In genomic region chr19:488505-489417, GRCh38 we compare ENCODE assay signal across 1 cellular context.
A peak's percentile ranks its signal among the peaks of the same experiment; 100 is the strongest.
TF ChIP-seq lines count a peak whose summit lies in the region.

No MANE protein-coding gene starts in this region.

TF ChIP-seq in K562, 482 proteins besides CTCF, POLR2A, EP300 and RAD21 (continued from another document and continues in another):
- 0 out of 4 replicates have a peak, but pooled peaks of 1 of the 2 experiments have one; percentile 19 for TF ChIP-seq FOXA3 (CRISPR knock-in tag; conservative IDR thresholded peaks at IDR 0.05 in 1 of 2, IDR thresholded peaks at IDR 0.05 in 1 of 2)
- peak; percentile 28 for TF ChIP-seq HNRNPLL (IDR thresholded peaks at IDR 0.05; ENCODE audit: low read depth, low read length, poor library complexity, severe bottlenecking)
- TF ChIP-seq SP2 (IDR thresholded peaks at IDR 0.05; ENCODE audit: extremely low read depth, low read depth, low read length, poor library complexity, severe bottlenecking): peak; percentile 97
- peak; percentile 76; the same call in 1 of the 2 replicates for TF ChIP-seq MBD2 (IDR thresholded peaks at IDR 0.05; ENCODE audit: borderline replicate concordance, low read depth)
- TF ChIP-seq RB1 (IDR thresholded peaks at IDR 0.05; ENCODE audit: low read depth): peak; percentile 99
- TF ChIP-seq ZBTB1 (CRISPR knock-in tag; IDR thresholded peaks at IDR 0.05; ENCODE audit: borderline replicate concordance, low read depth): peak; percentile 98
- no peak for TF ChIP-seq MTA2 (IDR thresholded peaks at IDR 0.05; ENCODE audit: low read depth)
- peak; percentile 76 for TF ChIP-seq KLF1 (tag; IDR thresholded peaks at IDR 0.05)
- TF ChIP-seq, protein P1, sequence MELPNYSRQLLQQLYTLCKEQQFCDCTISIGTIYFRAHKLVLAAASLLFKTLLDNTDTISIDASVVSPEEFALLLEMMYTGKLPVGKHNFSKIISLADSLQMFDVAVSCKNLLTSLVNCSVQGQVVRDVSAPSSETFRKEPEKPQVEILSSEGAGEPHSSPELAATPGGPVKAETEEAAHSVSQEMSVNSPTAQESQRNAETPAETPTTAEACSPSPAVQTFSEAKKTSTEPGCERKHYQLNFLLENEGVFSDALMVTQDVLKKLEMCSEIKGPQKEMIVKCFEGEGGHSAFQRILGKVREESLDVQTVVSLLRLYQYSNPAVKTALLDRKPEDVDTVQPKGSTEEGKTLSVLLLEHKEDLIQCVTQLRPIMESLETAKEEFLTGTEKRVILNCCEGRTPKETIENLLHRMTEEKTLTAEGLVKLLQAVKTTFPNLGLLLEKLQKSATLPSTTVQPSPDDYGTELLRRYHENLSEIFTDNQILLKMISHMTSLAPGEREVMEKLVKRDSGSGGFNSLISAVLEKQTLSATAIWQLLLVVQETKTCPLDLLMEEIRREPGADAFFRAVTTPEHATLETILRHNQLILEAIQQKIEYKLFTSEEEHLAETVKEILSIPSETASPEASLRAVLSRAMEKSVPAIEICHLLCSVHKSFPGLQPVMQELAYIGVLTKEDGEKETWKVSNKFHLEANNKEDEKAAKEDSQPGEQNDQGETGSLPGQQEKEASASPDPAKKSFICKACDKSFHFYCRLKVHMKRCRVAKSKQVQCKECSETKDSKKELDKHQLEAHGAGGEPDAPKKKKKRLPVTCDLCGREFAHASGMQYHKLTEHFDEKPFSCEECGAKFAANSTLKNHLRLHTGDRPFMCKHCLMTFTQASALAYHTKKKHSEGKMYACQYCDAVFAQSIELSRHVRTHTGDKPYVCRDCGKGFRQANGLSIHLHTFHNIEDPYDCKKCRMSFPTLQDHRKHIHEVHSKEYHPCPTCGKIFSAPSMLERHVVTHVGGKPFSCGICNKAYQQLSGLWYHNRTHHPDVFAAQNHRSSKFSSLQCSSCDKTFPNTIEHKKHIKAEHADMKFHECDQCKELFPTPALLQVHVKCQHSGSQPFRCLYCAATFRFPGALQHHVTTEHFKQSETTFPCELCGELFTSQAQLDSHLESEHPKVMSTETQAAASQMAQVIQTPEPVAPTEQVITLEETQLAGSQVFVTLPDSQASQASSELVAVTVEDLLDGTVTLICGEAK (IDR thresholded peaks at IDR 0.05): peak; percentile 76
- TF ChIP-seq, protein P1 (CRISPR knock-in tag; IDR thresholded peaks at IDR 0.05): no peak
- TF ChIP-seq MYBL2 (IDR thresholded peaks at IDR 0.05; ENCODE audit: low read depth): no peak
- no peak for TF ChIP-seq MYBL2 (CRISPR knock-in tag; IDR thresholded peaks at IDR 0.05; ENCODE audit: borderline replicate concordance)
- TF ChIP-seq, protein P2, sequence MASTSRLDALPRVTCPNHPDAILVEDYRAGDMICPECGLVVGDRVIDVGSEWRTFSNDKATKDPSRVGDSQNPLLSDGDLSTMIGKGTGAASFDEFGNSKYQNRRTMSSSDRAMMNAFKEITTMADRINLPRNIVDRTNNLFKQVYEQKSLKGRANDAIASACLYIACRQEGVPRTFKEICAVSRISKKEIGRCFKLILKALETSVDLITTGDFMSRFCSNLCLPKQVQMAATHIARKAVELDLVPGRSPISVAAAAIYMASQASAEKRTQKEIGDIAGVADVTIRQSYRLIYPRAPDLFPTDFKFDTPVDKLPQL (IDR thresholded peaks at IDR 0.05; ENCODE audit: extremely low read depth, insufficient read length): no peak
- peak; percentile 23; the same call in 1 of the 2 replicates for TF ChIP-seq NCOR1 (IDR thresholded peaks at IDR 0.05)
- no peak for TF ChIP-seq KHSRP (IDR thresholded peaks at IDR 0.05)
- TF ChIP-seq ZBTB7A (IDR thresholded peaks at IDR 0.05; ENCODE audit: borderline replicate concordance, control insufficient read depth, low read depth, low read length): peak; percentile 73; the same call in 1 of the 2 replicates
- peak; percentile 68 for TF ChIP-seq CREB1 (IDR thresholded peaks at IDR 0.05)
- TF ChIP-seq CREB1 (CRISPR knock-in tag; IDR thresholded peaks at IDR 0.05): peak; percentile 51
- peak; percentile 68 for TF ChIP-seq L3MBTL2 (IDR thresholded peaks at IDR 0.05)
- TF ChIP-seq ARID3B (CRISPR knock-in tag; IDR thresholded peaks at IDR 0.05; ENCODE audit: borderline replicate concordance): 0 out of 2 replicates have a peak, but pooled peaks have one; percentile 18
- no peak for TF ChIP-seq ETS2 (tag; IDR thresholded peaks at IDR 0.05; ENCODE audit: borderline replicate concordance, poor library complexity, severe bottlenecking)
- peak; percentile 73 for TF ChIP-seq ATF7 (IDR thresholded peaks at IDR 0.05)
- TF ChIP-seq ZNF124 (CRISPR knock-in tag; IDR thresholded peaks at IDR 0.05): 0 out of 2 replicates have a peak, but pooled peaks have one; percentile 52
- TF ChIP-seq, protein P3, sequence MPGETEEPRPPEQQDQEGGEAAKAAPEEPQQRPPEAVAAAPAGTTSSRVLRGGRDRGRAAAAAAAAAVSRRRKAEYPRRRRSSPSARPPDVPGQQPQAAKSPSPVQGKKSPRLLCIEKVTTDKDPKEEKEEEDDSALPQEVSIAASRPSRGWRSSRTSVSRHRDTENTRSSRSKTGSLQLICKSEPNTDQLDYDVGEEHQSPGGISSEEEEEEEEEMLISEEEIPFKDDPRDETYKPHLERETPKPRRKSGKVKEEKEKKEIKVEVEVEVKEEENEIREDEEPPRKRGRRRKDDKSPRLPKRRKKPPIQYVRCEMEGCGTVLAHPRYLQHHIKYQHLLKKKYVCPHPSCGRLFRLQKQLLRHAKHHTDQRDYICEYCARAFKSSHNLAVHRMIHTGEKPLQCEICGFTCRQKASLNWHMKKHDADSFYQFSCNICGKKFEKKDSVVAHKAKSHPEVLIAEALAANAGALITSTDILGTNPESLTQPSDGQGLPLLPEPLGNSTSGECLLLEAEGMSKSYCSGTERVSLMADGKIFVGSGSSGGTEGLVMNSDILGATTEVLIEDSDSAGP (CRISPR knock-in tag; IDR thresholded peaks at IDR 0.05): no peak
- TF ChIP-seq RBM22 (IDR thresholded peaks at IDR 0.05; ENCODE audit: low read depth, low read length, poor library complexity, severe bottlenecking): peak; percentile 38
- peak; percentile 60 for TF ChIP-seq POLR2H (tag; IDR thresholded peaks at IDR 0.05; ENCODE audit: low read depth)
- TF ChIP-seq CHD2 (IDR thresholded peaks at IDR 0.05; ENCODE audit: low read depth, low read length): peak; percentile 32; the same call in 1 of the 2 replicates
- TF ChIP-seq E2F5 (CRISPR knock-in tag; IDR thresholded peaks at IDR 0.05): no peak
- TF ChIP-seq, protein P4, sequence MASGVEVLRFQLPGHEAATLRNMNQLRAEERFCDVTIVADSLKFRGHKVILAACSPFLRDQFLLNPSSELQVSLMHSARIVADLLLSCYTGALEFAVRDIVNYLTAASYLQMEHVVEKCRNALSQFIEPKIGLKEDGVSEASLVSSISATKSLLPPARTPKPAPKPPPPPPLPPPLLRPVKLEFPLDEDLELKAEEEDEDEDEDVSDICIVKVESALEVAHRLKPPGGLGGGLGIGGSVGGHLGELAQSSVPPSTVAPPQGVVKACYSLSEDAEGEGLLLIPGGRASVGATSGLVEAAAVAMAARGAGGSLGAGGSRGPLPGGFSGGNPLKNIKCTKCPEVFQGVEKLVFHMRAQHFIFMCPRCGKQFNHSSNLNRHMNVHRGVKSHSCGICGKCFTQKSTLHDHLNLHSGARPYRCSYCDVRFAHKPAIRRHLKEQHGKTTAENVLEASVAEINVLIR (CRISPR knock-in tag; IDR thresholded peaks at IDR 0.05): 0 out of 2 replicates have a peak, but pooled peaks have one; percentile 24
- TF ChIP-seq SNIP1 (IDR thresholded peaks at IDR 0.05; ENCODE audit: low read depth): peak; percentile 58; the same call in 1 of the 2 replicates
- peak; percentile 78 for TF ChIP-seq HMGN3 (IDR thresholded peaks at IDR 0.05; ENCODE audit: borderline replicate concordance, extremely low read depth, insufficient read length, low read depth, low read length)
- TF ChIP-seq, protein P5, sequence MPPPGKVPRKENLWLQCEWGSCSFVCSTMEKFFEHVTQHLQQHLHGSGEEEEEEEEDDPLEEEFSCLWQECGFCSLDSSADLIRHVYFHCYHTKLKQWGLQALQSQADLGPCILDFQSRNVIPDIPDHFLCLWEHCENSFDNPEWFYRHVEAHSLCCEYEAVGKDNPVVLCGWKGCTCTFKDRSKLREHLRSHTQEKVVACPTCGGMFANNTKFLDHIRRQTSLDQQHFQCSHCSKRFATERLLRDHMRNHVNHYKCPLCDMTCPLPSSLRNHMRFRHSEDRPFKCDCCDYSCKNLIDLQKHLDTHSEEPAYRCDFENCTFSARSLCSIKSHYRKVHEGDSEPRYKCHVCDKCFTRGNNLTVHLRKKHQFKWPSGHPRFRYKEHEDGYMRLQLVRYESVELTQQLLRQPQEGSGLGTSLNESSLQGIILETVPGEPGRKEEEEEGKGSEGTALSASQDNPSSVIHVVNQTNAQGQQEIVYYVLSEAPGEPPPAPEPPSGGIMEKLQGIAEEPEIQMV (tag; conservative IDR thresholded peaks at IDR 0.05; ENCODE audit: low read depth): no peak
- TF ChIP-seq HIVEP1 (CRISPR knock-in tag; IDR thresholded peaks at IDR 0.05): no peak
- TF ChIP-seq HES1 (IDR thresholded peaks at IDR 0.05; ENCODE audit: low read depth): no peak
- TF ChIP-seq MAZ (CRISPR knock-in tag; conservative IDR thresholded peaks at IDR 0.05 in 1 of 2, IDR thresholded peaks at IDR 0.05 in 1 of 2): peak; percentile 75 to 97
- peak; percentile 87 for TF ChIP-seq ZNF197 (CRISPR knock-in tag; IDR thresholded peaks at IDR 0.05; ENCODE audit: low read depth)
- peak; percentile 34; the same call in 1 of the 2 replicates for TF ChIP-seq ZNF830 (CRISPR knock-in tag; IDR thresholded peaks at IDR 0.05)
- peak; percentile 61; the same call in 1 of the 2 replicates for TF ChIP-seq ZNF583 (CRISPR knock-in tag; IDR thresholded peaks at IDR 0.05)
- TF ChIP-seq NR2C1 (IDR thresholded peaks at IDR 0.05): peak; percentile 85
- TF ChIP-seq NR2C1 (tag; IDR thresholded peaks at IDR 0.05): peak; percentile 85
- TF ChIP-seq ZFP30 (CRISPR knock-in tag; IDR thresholded peaks at IDR 0.05; ENCODE audit: borderline replicate concordance): no peak
- peak; percentile 92 for TF ChIP-seq NR2C2 (CRISPR knock-in tag; IDR thresholded peaks at IDR 0.05)
- TF ChIP-seq NR2C2 (tag; IDR thresholded peaks at IDR 0.05): peak; percentile 98
- TF ChIP-seq POU5F1 (IDR thresholded peaks at IDR 0.05; ENCODE audit: borderline replicate concordance, low read depth, low read length, partially characterized antibody): peak; percentile 52
- TF ChIP-seq SMAD1 (IDR thresholded peaks at IDR 0.05; ENCODE audit: low read depth, low read length, partially characterized antibody): peak; percentile 52
- TF ChIP-seq ETV6 (IDR thresholded peaks at IDR 0.05; ENCODE audit: borderline replicate concordance in 1 of 2, low read depth in 2 of 2, low read length in 1 of 2): no peak
- TF ChIP-seq ETV6 (CRISPR knock-in tag; IDR thresholded peaks at IDR 0.05; ENCODE audit: borderline replicate concordance): peak; percentile 77; the same call in 1 of the 2 replicates
